ENCODE assay signal across 21 cellular contexts in genomic region chr21:38400195-38400695, GRCh38.
DNase-seq lines count a peak whose midpoint lies in the region; ATAC-seq and TF ChIP-seq lines count a peak whose summit lies in the region.
"Had no signal": no experiment of that assay in that cellular context is flagged by ENCODE, and none has a peak within 500 bp of the region (broad histone marks: within the 10 kb centered on the region; RNA-seq: fewer than 3 reads in every experiment).

No MANE protein-coding gene starts in this region.

- H3K27me3 ChIP-seq in HL-60 (ENCODE audit: insufficient read depth, poor library complexity, severe bottlenecking) = no peaks in the 10 kb centered on the region
- no peaks in the 10 kb centered on the region for H3K27me3 ChIP-seq in MM.1S (replicated peaks; ENCODE audit: insufficient read depth, low read length)
- H3K27me3 ChIP-seq in neural progenitor cell = peaks cover 31% of the 10 kb centered on the region
- no peaks in the 10 kb centered on the region for H3K27me3 ChIP-seq in sigmoid colon

- H3K27me3 Mint-ChIP-seq in neural progenitor cell (ENCODE audit: insufficient read depth, low read depth) (peaks cover 4% of the 10 kb centered on the region), T-cell (peaks cover 20 to 25% of the 10 kb centered on the region in 2 donors)

- ATAC-seq in activated naive CD4-positive, alpha-beta T cell treated with anti-CD3 and anti-CD28 coated beads, Interleukin-2, amount 50 U/mL, for 72 hours = no peak
- ATAC-seq in T-cell (replicated peaks in 1 of 4) = no peak
- ATAC-seq: GM12878, GM23338 had no signal

- H3K36me3 ChIP-seq in MM.1S (replicated peaks; ENCODE audit: insufficient read depth, low read length) = no peaks in the 10 kb centered on the region
- H3K36me3 ChIP-seq in neural progenitor cell = no peaks in the 10 kb centered on the region
- no peaks in the 10 kb centered on the region for H3K36me3 ChIP-seq in sigmoid colon

- POLR2A ChIA-PET in T-cell (lab: Charles Lee) = no interaction called here

- H3K4me2 ChIP-seq in MM.1S (ENCODE audit: low read depth, low read length) = no peak overlapping the region
- H3K4me2 ChIP-seq in neural progenitor cell = peak overlapping the region; percentile 54
- H3K4me2 ChIP-seq: GM23338 had no signal

- no peak for TF ChIP-seq POLR2A in sigmoid colon (IDR thresholded peaks at IDR 0.05)

- H4K20me1 ChIP-seq in MM.1S (ENCODE audit: insufficient read depth, low read length) (no peaks in the 10 kb centered on the region), neural progenitor cell (ENCODE audit: low read depth) (no peaks in the 10 kb centered on the region)

- DNase-seq in HL-60 (ENCODE audit: low read depth in 1 of 2, low spot score in 1 of 2) (no peak), MM.1S (no peak), neural progenitor cell (ENCODE audit: low spot score) (peak; percentile 76), sigmoid colon (no peak), T-cell (no peak)
- no peak for DNase-seq in activated naive CD4-positive, alpha-beta T cell treated with anti-CD3 and anti-CD28 coated beads, Interleukin-2, amount 50 U/mL, for 72 hours (ENCODE audit: low spot score in 2 of 2)
- DNase-seq: Caco-2; CD4-positive, alpha-beta memory T cell; DND-41; HCEC 1CT; NCI-H1092 treated with DMSO at 0.1 percent for 48 hours; NCI-H1436 treated with DMSO at 0.1 percent for 48 hours; NCI-H1930; NCI-H345; NCI-H526; SHP77 treated with DMSO at 0.1 percent for 48 hours; T-helper 1 cell had no signal

- no peak for TF ChIP-seq EP300 in sigmoid colon (IDR thresholded peaks at IDR 0.05)

- H3K4me1 Mint-ChIP-seq in neural progenitor cell (peaks cover 28% of the 10 kb centered on the region), T-cell (no peaks in the 10 kb centered on the region)
- H3K4me1 Mint-ChIP-seq: CD4-positive, alpha-beta memory T cell had no signal

- H3K9me3 ChIP-seq in MM.1S (replicated peaks; ENCODE audit: insufficient read depth, low read length) (no peaks in the 10 kb centered on the region), neural progenitor cell (ENCODE audit: low read depth) (no peaks in the 10 kb centered on the region), sigmoid colon (no peaks in the 10 kb centered on the region)
- H3K9me3 ChIP-seq: Caco-2 had no signal

- CTCF ChIA-PET in T-cell (lab: Charles Lee) = no interaction called here

- H2AFZ ChIP-seq in MM.1S (ENCODE audit: low read length) (peak overlapping the region; percentile 10; the same call in 1 of the 2 replicates), neural progenitor cell (replicated peaks) (no peak overlapping the region)
- H2AFZ ChIP-seq: GM23338 had no signal

- no peak overlapping the region for H3K4me3 Mint-ChIP-seq in neural progenitor cell
- H3K4me3 Mint-ChIP-seq in T-cell = no peak overlapping the region
- H3K4me3 Mint-ChIP-seq: CD4-positive, alpha-beta memory T cell; GM23338 had no signal

- H3K4me3 ChIP-seq in HL-60 (replicated peaks; ENCODE audit: insufficient read depth, low read length) (no peak overlapping the region), MM.1S (ENCODE audit: low read length) (no peak overlapping the region), neural progenitor cell (no peak overlapping the region), sigmoid colon (no peak overlapping the region)
- H3K4me3 ChIP-seq: GM12878, GM23338 had no signal

- no peaks in the 10 kb centered on the region for H3K36me3 Mint-ChIP-seq in neural progenitor cell
- no peaks in the 10 kb centered on the region for H3K36me3 Mint-ChIP-seq in activated naive CD4-positive, alpha-beta T cell treated with anti-CD3 and anti-CD28 coated beads, Interleukin-2, amount 50 U/mL, for 72 hours
- no peaks in the 10 kb centered on the region for H3K36me3 Mint-ChIP-seq in T-cell
- H3K36me3 Mint-ChIP-seq: CD4-positive, alpha-beta memory T cell had no signal

- H3K27ac ChIP-seq in HL-60 (replicated peaks) (peak overlapping the region; percentile 47), MM.1S (ENCODE audit: low read length) (no peak overlapping the region), VCaP (peak overlapping the region; percentile 0; the same call in 1 of the 2 replicates), neural progenitor cell (no peak overlapping the region), sigmoid colon (no peak overlapping the region)
- H3K27ac ChIP-seq: RWPE1 had no signal

- no peaks in the 10 kb centered on the region for H3K9me2 ChIP-seq in MM.1S (replicated peaks; ENCODE audit: insufficient read depth, low read length)

- H3K27ac Mint-ChIP-seq in neural progenitor cell (peak overlapping the region; percentile 43), T-cell (no peak overlapping the region)
- H3K27ac Mint-ChIP-seq in activated naive CD4-positive, alpha-beta T cell treated with anti-CD3 and anti-CD28 coated beads, Interleukin-2, amount 50 U/mL, for 72 hours = no peak overlapping the region
- H3K27ac Mint-ChIP-seq: GM23338 had no signal

- intact Hi-C loops in sigmoid colon (cut with DNase I) = no loop called here

- WGBS in sigmoid colon, 2 donors = 79 to 85% methylated on average over 8 of the region's 8 CpGs

- no peaks in the 10 kb centered on the region for H3K79me2 ChIP-seq in MM.1S (ENCODE audit: low read length)
- no peaks in the 10 kb centered on the region for H3K79me2 ChIP-seq in neural progenitor cell (ENCODE audit: low read depth)

- H3F3A ChIP-seq in MM.1S (ENCODE audit: insufficient read depth, low read length) (no peaks in the 10 kb centered on the region), neural progenitor cell (ENCODE audit: low read depth) (peaks cover 19% of the 10 kb centered on the region)

- TF ChIP-seq CTCF in HL-60 (IDR thresholded peaks at IDR 0.05; ENCODE audit: insufficient read depth, low read length) (no peak), MM.1S (IDR thresholded peaks at IDR 0.05; ENCODE audit: low read length) (no peak), VCaP (conservative IDR thresholded peaks at IDR 0.05) (no peak), neural progenitor cell (IDR thresholded peaks at IDR 0.05) (no peak), sigmoid colon (IDR thresholded peaks at IDR 0.05) (no peak)

- H3K9me3 Mint-ChIP-seq in neural progenitor cell (peaks cover 3% of the 10 kb centered on the region), T-cell (no peaks in the 10 kb centered on the region)
- no peaks in the 10 kb centered on the region for H3K9me3 Mint-ChIP-seq in activated naive CD4-positive, alpha-beta T cell treated with anti-CD3 and anti-CD28 coated beads, Interleukin-2, amount 50 U/mL, for 72 hours
- H3K9me3 Mint-ChIP-seq: GM23338 had no signal

- no peaks in the 10 kb centered on the region for H3K4me1 ChIP-seq in MM.1S (ENCODE audit: low read length)
- peaks cover 19% of the 10 kb centered on the region for H3K4me1 ChIP-seq in neural progenitor cell
- no peaks in the 10 kb centered on the region for H3K4me1 ChIP-seq in sigmoid colon
- H3K4me1 ChIP-seq: Caco-2 had no signal

- no peak overlapping the region for H3K9ac ChIP-seq in MM.1S (ENCODE audit: low read length)
- H3K9ac ChIP-seq in neural progenitor cell = no peak overlapping the region

Comparison
In these comparisons a context has a peak if more than half of its experiments do, and no peak if none do; other contexts are left out.
1. H3K27ac ChIP-seq: peak in HL-60 (single experiment) and VCaP (single experiment); none in MM.1S (single experiment), neural progenitor cell (single experiment) and sigmoid colon (0 of 4).